22 cellular contexts compared by ENCODE assay signal in the genomic region with DNA sequence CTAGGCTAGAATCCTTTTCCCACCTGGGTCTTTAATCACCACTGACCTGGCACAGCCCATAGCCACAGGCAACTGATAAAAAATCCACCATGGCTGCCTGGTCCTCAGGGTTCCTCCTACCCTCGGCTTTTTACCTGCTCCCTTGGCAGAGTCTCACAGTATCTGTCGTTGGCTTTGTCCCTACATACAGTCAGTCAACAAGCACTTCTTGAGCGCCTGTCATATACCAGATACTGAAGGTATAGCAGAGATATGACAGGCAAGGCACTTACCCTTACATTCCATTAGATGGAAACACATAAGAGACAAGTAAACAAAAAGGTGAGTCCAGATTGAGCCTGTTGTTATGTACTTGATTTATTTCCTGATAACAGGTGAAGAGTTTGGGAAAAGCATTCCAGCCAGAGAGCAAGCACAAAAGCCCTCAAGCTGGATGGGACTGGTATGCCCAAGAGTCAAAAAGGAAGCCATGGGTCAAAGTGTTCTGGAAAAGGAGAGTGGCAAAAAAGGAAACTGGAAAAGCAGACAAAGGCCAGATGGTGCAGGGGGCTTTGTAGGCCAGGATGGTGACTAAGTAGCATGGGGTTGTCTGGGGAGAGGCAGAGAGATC.
DNase-seq lines count a peak whose midpoint lies in the region; ATAC-seq and TF ChIP-seq lines count a peak whose summit lies in the region.
"Had no signal": no experiment of that assay in that cellular context is flagged by ENCODE, and none has a peak within 500 bp of the region (broad histone marks: within the 10 kb centered on the region; RNA-seq: fewer than 3 reads in every experiment).

No MANE protein-coding gene starts in this region.

- no peak overlapping the region for H4K12ac ChIP-seq in trophoblast cell (ENCODE audit: low read depth, low read length)

- TF ChIP-seq CTCF in GM20000 (IDR thresholded peaks at IDR 0.05; ENCODE audit: extremely low read depth, missing control alignments) = no peak

- H3K9me3 ChIP-seq in trophoblast cell (ENCODE audit: insufficient read depth, low read depth, low read length) = no peaks in the 10 kb centered on the region
- H3K9me3 ChIP-seq: A549 had no signal

- no peak overlapping the region for H3K9ac ChIP-seq in trophoblast cell (ENCODE audit: low read length)
- H3K9ac ChIP-seq: BLaER1 treated with 17β-estradiol and CSF1 and Interleukin-3, amounts not matched to agents 10 nM and 100 nM had no signal

- H3K27me3 ChIP-seq in trophoblast cell (ENCODE audit: insufficient read depth, low read length) = no peaks in the 10 kb centered on the region
- H3K27me3 ChIP-seq: BE2C; BLaER1 treated with 17β-estradiol and CSF1 and Interleukin-3, amounts not matched to agents 10 nM and 100 nM had no signal

- H3K23ac ChIP-seq in trophoblast cell (ENCODE audit: low read length) = peak overlapping the region; percentile 66

- no peak overlapping the region for H3K14ac ChIP-seq in trophoblast cell (ENCODE audit: low read length)

- H3K79me2 ChIP-seq in trophoblast cell (ENCODE audit: control insufficient read depth, insufficient read depth, low read length, poor library complexity) = no peaks in the 10 kb centered on the region

- no peak for ATAC-seq in GM19328 (IDR thresholded peaks at IDR 0.05; ENCODE audit: unreplicated experiment)
- no peak for ATAC-seq in GM21723 (IDR thresholded peaks at IDR 0.05; ENCODE audit: unreplicated experiment)
- ATAC-seq: A549, GM12878 had no signal

- no peak overlapping the region for H2AFZ ChIP-seq in trophoblast cell (ENCODE audit: insufficient read depth, low read length, poor library complexity)

- DNase-seq in DMS53 (lab: John Stamatoyannopoulos, UW) = peak; percentile 52
- DNase-seq in ELF-1 (ENCODE audit: low read depth, low spot score) = peak; percentile 52
- peak; percentile 68 for DNase-seq in islet precursor cell
- peak; percentile 74 to 79 for DNase-seq in trophoblast cell
- no peak for DNase-seq in GM20000 (ENCODE audit: low spot score)
- DNase-seq: 8988T; ACHN; AML-193; BE2C; CD4-positive, alpha-beta T cell; CD8-positive, alpha-beta memory T cell; DMS 273 treated with DMSO at 0.1 percent for 48 hours; DND-41; GDM1; GOT3; HFFc6 had no signal

- no peak overlapping the region for H3K4ac ChIP-seq in trophoblast cell (ENCODE audit: low read depth, low read length)

- H2BK5ac ChIP-seq in trophoblast cell (ENCODE audit: low read depth, low read length, poor library complexity) = no peak overlapping the region

- H3K18ac ChIP-seq in trophoblast cell (ENCODE audit: low read length) = no peak overlapping the region

- no peak overlapping the region for H3K4me3 ChIP-seq in trophoblast cell (ENCODE audit: low read depth, low read length)
- H3K4me3 ChIP-seq: A549; BLaER1 treated with 17β-estradiol and CSF1 and Interleukin-3, amounts not matched to agents 10 nM and 100 nM; GM12878; HAP-1 had no signal

- H3K79me1 ChIP-seq in trophoblast cell (ENCODE audit: low read length) = no peaks in the 10 kb centered on the region

- no peak overlapping the region for H2BK12ac ChIP-seq in trophoblast cell (ENCODE audit: low read length)

- H4K91ac ChIP-seq in trophoblast cell (ENCODE audit: low read depth, low read length) = no peak overlapping the region

- H2AK5ac ChIP-seq in trophoblast cell (ENCODE audit: low read length) = no peak overlapping the region

- H3K27ac ChIP-seq in trophoblast cell (ENCODE audit: low read depth, low read length) = no peak overlapping the region
- H3K27ac ChIP-seq: A549; BLaER1 treated with 17β-estradiol and CSF1 and Interleukin-3, amounts not matched to agents 10 nM and 100 nM had no signal

- H3K4me1 ChIP-seq in trophoblast cell (ENCODE audit: control insufficient read depth in 1 of 2, insufficient read depth in 2 of 2, low read length in 2 of 2) = peaks cover 0 to 8% of the 10 kb centered on the region in 2 experiments
- H3K4me1 ChIP-seq: A549; BE2C; BLaER1 treated with 17β-estradiol and CSF1 and Interleukin-3, amounts not matched to agents 10 nM and 100 nM had no signal

- no peaks in the 10 kb centered on the region for H3K36me3 ChIP-seq in trophoblast cell (ENCODE audit: control insufficient read depth in 1 of 2, insufficient read depth in 2 of 2, low read length in 2 of 2)
- H3K36me3 ChIP-seq: BE2C; BLaER1 treated with 17β-estradiol and CSF1 and Interleukin-3, amounts not matched to agents 10 nM and 100 nM; HAP-1 had no signal

- H3K4me2 ChIP-seq in trophoblast cell (ENCODE audit: low read length) = no peak overlapping the region
- H3K4me2 ChIP-seq: A549; BLaER1 treated with 17β-estradiol and CSF1 and Interleukin-3, amounts not matched to agents 10 nM and 100 nM had no signal

- no peak overlapping the region for H2BK120ac ChIP-seq in trophoblast cell (ENCODE audit: insufficient read depth, low read length, poor library complexity)

- no CpG with 5 or more reads among the region's 3 CpGs for WGBS in trophoblast cell (ENCODE audit: extremely low coverage, insufficient coverage, insufficient read length)

- H4K8ac ChIP-seq in trophoblast cell (ENCODE audit: low read depth, low read length) = no peak overlapping the region
